ENCODE assay signal across 1 cellular context in the genomic region with DNA sequence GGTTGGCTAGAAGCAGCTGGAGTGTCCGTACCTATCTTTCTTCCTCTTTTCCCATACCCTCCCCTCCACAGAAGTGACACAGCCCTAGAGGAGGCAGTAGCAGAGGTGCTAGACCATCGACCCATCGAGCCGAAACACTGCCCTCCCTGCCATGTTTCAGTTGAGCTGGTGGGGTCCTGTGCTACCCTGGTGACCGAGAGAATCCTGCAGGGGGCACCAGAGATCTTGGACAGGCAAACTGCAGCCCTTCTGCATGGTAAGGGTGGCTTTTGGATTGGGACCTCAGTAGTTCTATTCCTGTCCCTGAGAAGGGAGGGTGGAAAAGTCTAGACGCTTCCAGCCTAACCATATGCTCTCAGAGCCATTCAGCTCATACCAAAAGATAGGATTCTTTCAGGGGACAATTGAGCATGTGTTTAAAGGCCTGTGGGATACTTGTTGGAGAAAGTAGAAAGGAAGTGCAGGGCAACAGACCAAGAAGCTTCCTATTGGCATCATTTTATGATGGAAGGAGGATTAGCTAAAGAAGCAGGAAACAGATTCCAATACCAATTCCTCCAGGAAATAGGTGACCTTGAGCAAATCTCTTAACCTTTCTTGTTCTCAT.
A peak's percentile ranks its signal among the peaks of the same experiment; 100 is the strongest.
TF ChIP-seq lines count a peak whose summit lies in the region.

No MANE protein-coding gene starts in this region.

TF ChIP-seq in K562, 482 proteins besides CTCF, POLR2A, EP300 and RAD21 (continued from another document):
- TF ChIP-seq, protein P1, sequence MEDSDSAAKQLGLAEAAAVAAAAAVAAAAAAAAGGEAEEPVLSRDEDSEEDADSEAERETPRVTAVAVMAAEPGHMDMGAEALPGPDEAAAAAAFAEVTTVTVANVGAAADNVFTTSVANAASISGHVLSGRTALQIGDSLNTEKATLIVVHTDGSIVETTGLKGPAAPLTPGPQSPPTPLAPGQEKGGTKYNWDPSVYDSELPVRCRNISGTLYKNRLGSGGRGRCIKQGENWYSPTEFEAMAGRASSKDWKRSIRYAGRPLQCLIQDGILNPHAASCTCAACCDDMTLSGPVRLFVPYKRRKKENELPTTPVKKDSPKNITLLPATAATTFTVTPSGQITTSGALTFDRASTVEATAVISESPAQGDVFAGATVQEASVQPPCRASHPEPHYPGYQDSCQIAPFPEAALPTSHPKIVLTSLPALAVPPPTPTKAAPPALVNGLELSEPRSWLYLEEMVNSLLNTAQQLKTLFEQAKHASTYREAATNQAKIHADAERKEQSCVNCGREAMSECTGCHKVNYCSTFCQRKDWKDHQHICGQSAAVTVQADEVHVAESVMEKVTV (CRISPR knock-in tag; IDR thresholded peaks at IDR 0.05), result peak; percentile 67
- TF ChIP-seq ZNF184 (CRISPR knock-in tag; IDR thresholded peaks at IDR 0.05) (no peak), HCFC1 (IDR thresholded peaks at IDR 0.05; ENCODE audit: low read depth, low read length) (peak; percentile 24; the same call in 1 of the 2 replicates), VEZF1 (CRISPR knock-in tag; IDR thresholded peaks at IDR 0.05) (peak; percentile 25; the same call in 1 of the 2 replicates), TEAD4 (IDR thresholded peaks at IDR 0.05; ENCODE audit: low read length) (0 out of 2 replicates have a peak, but pooled peaks have one; percentile 3), TEAD4 (CRISPR knock-in tag; IDR thresholded peaks at IDR 0.05; ENCODE audit: borderline replicate concordance) (no peak), MNT (conservative IDR thresholded peaks at IDR 0.05) (0 out of 4 replicates have a peak, but pooled peaks of 1 of the 2 experiments have one; percentile 23), ZNF384 (IDR thresholded peaks at IDR 0.05; ENCODE audit: low read depth, low read length) (peak; percentile 62), XRCC5 (IDR thresholded peaks at IDR 0.05; ENCODE audit: low read depth, low read length) (no peak), ZBTB2 (IDR thresholded peaks at IDR 0.05) (no peak)
TF ChIP-seq in K562: peak in this region for 37.
